7 cellular contexts compared by ENCODE assay signal in genomic region chr3:69012836-69013255, GRCh38. TPM values are rescaled to one million over a fixed set of nuclear protein-coding genes. Genes with fewer than 3 reads are reported as not detected.
A peak's percentile ranks its signal among the peaks of the same experiment; 100 is the strongest.
DNase-seq lines count a peak whose midpoint lies in the region; ATAC-seq, FAIRE-seq and TF ChIP-seq lines count a peak whose summit lies in the region.

No MANE protein-coding gene starts in this region.

- no peaks in the 10 kb centered on the region for H4K20me1 ChIP-seq in astrocyte (ENCODE audit: insufficient read depth, low read length)
- H4K20me1 ChIP-seq in hepatocyte (ENCODE audit: insufficient read depth, poor library complexity, severe bottlenecking): no peaks in the 10 kb centered on the region

- no peaks in the 10 kb centered on the region for H3K27me3 Mint-ChIP-seq in astrocyte (ENCODE audit: low read depth, unreplicated experiment)

- WGBS in hepatocyte (ENCODE audit: low lambda C conversion rate, missing lambda C conversion rate): 6% methylated on average over 37 of the region's 37 CpGs

- H3K27ac ChIP-seq in astrocyte (ENCODE audit: low read depth, low read length) (peak overlapping the region; percentile 84), hepatocyte (peak overlapping the region; percentile 98)

- TF ChIP-seq CTCF in astrocyte (IDR thresholded peaks at IDR 0.05; ENCODE audit: insufficient read depth, low read depth, low read length): no peak
- TF ChIP-seq CTCF in hepatocyte (IDR thresholded peaks at IDR 0.05; ENCODE audit: poor library complexity): no peak

- H3K4me1 ChIP-seq in astrocyte (ENCODE audit: insufficient read depth, low read length) (peaks cover 33% of the 10 kb centered on the region), hepatocyte (ENCODE audit: insufficient read depth) (peaks cover 14% of the 10 kb centered on the region)

- peak overlapping the region; percentile 87 for H3K4me3 Mint-ChIP-seq in astrocyte (ENCODE audit: unreplicated experiment)

- no peaks in the 10 kb centered on the region for H3K9me2 ChIP-seq in hepatocyte (replicated peaks; ENCODE audit: insufficient read depth)

- FAIRE-seq in GM12891 (lab: Jason Lieb, UNC) (peak; percentile 74), astrocyte (lab: Jason Lieb, UNC) (no peak)

- H3K9ac ChIP-seq in astrocyte (ENCODE audit: low read length): peak overlapping the region; percentile 90

- H3K9me3 Mint-ChIP-seq in astrocyte (ENCODE audit: unreplicated experiment): no peaks in the 10 kb centered on the region

- H3K36me3 Mint-ChIP-seq in astrocyte (ENCODE audit: low read depth, unreplicated experiment): peaks cover 6% of the 10 kb centered on the region

- H3K4me3 ChIP-seq in astrocyte (ENCODE audit: insufficient read depth, low read depth, low read length) (peak overlapping the region; percentile 69), hepatocyte (peak overlapping the region; percentile 74)

- H3K27me3 ChIP-seq in astrocyte (ENCODE audit: insufficient read depth, low read length) (no peaks in the 10 kb centered on the region), hepatocyte (no peaks in the 10 kb centered on the region)

- H3K4me2 ChIP-seq in astrocyte (ENCODE audit: low read length) (peak overlapping the region; percentile 83), hepatocyte (peak overlapping the region; percentile 79)

- H3K36me3 ChIP-seq in astrocyte (ENCODE audit: insufficient read depth, low read length) (peaks cover 20% of the 10 kb centered on the region), hepatocyte (replicated peaks; ENCODE audit: insufficient read depth, low read depth) (no peaks in the 10 kb centered on the region)

- H3K27ac Mint-ChIP-seq in astrocyte (ENCODE audit: unreplicated experiment): peak overlapping the region; percentile 79

- H2AFZ ChIP-seq in astrocyte (ENCODE audit: low read depth, low read length) (peak overlapping the region; percentile 57), hepatocyte (peak overlapping the region; percentile 94)

- DNase-seq in GM12891 (ENCODE audit: insufficient read length, low spot score) (peak; percentile 50), LoVo (ENCODE audit: low spot score) (peak; percentile 28), astrocyte (ENCODE audit: low read depth) (peak; percentile 29), hepatocyte (ENCODE audit: low spot score) (peak; percentile 71), retina (peak; percentile 70), NCI-H2227 treated with DMSO at 0.1 percent for 48 hours (lab: John Stamatoyannopoulos, UW) (no peak)

- peak; percentile 45 for ATAC-seq in GM21723 (IDR thresholded peaks at IDR 0.05; ENCODE audit: unreplicated experiment)

- H3K79me2 ChIP-seq in astrocyte (ENCODE audit: insufficient read depth, low read length): peaks cover 5% of the 10 kb centered on the region
- no peaks in the 10 kb centered on the region for H3K79me2 ChIP-seq in hepatocyte

- peaks cover 37% of the 10 kb centered on the region for H3K4me1 Mint-ChIP-seq in astrocyte (ENCODE audit: low read depth, unreplicated experiment)

- no peak for TF ChIP-seq POLR2A in GM12891 (IDR thresholded peaks at IDR 0.05; ENCODE audit: low read depth, low read length)

- H3K9me3 ChIP-seq in astrocyte (ENCODE audit: insufficient read depth, low read depth, low read length) (no peaks in the 10 kb centered on the region), hepatocyte (ENCODE audit: low read depth) (no peaks in the 10 kb centered on the region)

TF ChIP-seq in GM12891, 5 proteins besides CTCF, POLR2A, EP300 and RAD21:
- TF ChIP-seq TAF1 (IDR thresholded peaks at IDR 0.05; ENCODE audit: low read depth, low read length) (no peak), PAX5 (IDR thresholded peaks at IDR 0.05; ENCODE audit: insufficient read depth, low read length, severe bottlenecking) (no peak), SPI1 (IDR thresholded peaks at IDR 0.05; ENCODE audit: low read depth, low read length) (no peak), POLR2AphosphoS5 (IDR thresholded peaks at IDR 0.05; ENCODE audit: low read depth, low read length) (no peak), POU2F2 (IDR thresholded peaks at IDR 0.05; ENCODE audit: low read depth, low read length) (no peak)

RNA-seq across cellular contexts. Expression of gene EOGT, which starts 0.6 kb away (rescaled TPM):
- polyA plus RNA-seq in GM12891 (2012; ENCODE audit: low read depth, missing spikeins): 2.0 TPM
- 32.3 and 35.2 TPM in 2 replicates for total RNA-seq in astrocyte
- total RNA-seq in hepatocyte: 15.3 and 19.0 TPM in 2 replicates
- polyA plus RNA-seq in hepatocyte: 7.2 and 7.4 TPM in 2 replicates

RNA-seq across cellular contexts. Expression of gene TMF1, which starts 39.3 kb away (rescaled TPM):
- 11.9 TPM for polyA plus RNA-seq in GM12891 (2012; ENCODE audit: low read depth, missing spikeins)
- total RNA-seq in astrocyte (46.0 and 46.8 TPM in 2 replicates), hepatocyte (32.0 and 39.6 TPM in 2 replicates)
- polyA plus RNA-seq in hepatocyte: 19.5 and 23.8 TPM in 2 replicates
